ENCODE assay signal across 8 cellular contexts in the genomic region with DNA sequence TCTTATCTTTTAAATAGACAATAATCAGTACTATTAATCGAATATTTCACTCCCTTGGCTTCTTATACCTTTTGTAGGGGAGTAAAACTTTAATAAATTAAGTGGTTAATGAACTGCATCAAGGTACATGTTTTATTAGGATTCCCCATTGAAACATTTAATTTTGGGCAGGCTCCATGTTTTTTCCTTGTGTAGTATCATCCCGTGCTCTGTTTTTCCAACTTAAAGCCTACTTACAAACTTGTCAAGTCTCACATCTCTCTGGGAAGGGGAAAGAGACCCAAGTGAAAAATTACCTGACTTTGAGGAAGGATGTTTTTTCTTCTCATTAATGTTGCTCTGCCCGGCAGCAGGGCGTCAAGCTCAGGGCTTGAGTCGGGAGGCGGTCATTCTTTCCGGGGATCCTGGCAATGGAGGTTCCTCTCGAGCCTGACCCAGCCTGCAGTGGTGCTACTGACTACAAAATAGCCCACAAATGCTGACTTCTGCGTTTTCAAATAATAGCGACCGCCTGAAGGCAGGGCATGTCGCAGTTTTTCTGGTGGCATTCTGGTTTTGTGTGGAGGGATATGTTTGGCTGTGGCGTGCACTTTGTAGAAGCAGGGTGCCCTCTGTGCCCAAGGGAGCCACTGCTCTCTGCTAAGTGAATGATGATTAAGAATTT. TPM values are rescaled to one million over a fixed set of nuclear protein-coding genes. Genes with fewer than 3 reads are reported as not detected.
A peak's percentile ranks its signal among the peaks of the same experiment; 100 is the strongest.
DNase-seq lines count a peak whose midpoint lies in the region; ATAC-seq and TF ChIP-seq lines count a peak whose summit lies in the region.

No MANE protein-coding gene starts in this region.

- no peaks in the 10 kb centered on the region for H3K9me3 Mint-ChIP-seq in WTC11
- peaks cover 1% of the 10 kb centered on the region for H3K9me3 Mint-ChIP-seq in glutamatergic neuron (ENCODE audit: unreplicated experiment)

- TF ChIP-seq CTCF in WTC11 (IDR thresholded peaks at IDR 0.05) (no peak), glutamatergic neuron (IDR thresholded peaks at IDR 0.05; ENCODE audit: partially characterized antibody, unreplicated experiment) (no peak)

- POLR2A ChIA-PET in WTC11 (lab: Charles Lee), result interaction anchor here (0.6 to 0.7 kb wide), 2 partner anchors 184 to 413 kb away, joined by 5 to 10 read pairs; no protein-coding TSS in a partner anchor

- H3K4me3 ChIP-seq in iPS-18c (ENCODE audit: insufficient read depth, low read depth, low read length) (peak overlapping the region; percentile 32), skeletal muscle cell (ENCODE audit: low read depth, low read length) (peak overlapping the region; percentile 12)

- 0 out of 2 replicates have a peak, but pooled peaks cover 3% of the 10 kb centered on the region for H3K36me3 Mint-ChIP-seq in WTC11
- H3K36me3 Mint-ChIP-seq in glutamatergic neuron (ENCODE audit: unreplicated experiment), result no peaks in the 10 kb centered on the region

- CTCF ChIA-PET in WTC11 (lab: Charles Lee), result no interaction called here

- DNase-seq in NCI-H146 (lab: John Stamatoyannopoulos, UW), result peak; percentile 24
- DNase-seq in NCI-H146 treated with DMSO at 0.1 percent for 48 hours (lab: John Stamatoyannopoulos, UW; ENCODE audit: unreplicated experiment), result no peak
- no peak for DNase-seq in WTC11 (ENCODE audit: low spot score)
- DNase-seq in skeletal muscle cell (ENCODE audit: low read depth), result no peak
- DNase-seq in glutamatergic neuron, result no peak
- no peak for DNase-seq in left colon
- no peak for DNase-seq in stimulated activated CD4-positive, alpha-beta T cell treated with anti-CD3 and anti-CD28 coated beads, Interleukin-4, amount 100 ng/mL, for 24 hours

- no peaks in the 10 kb centered on the region for H3K9me3 ChIP-seq in iPS-18c (ENCODE audit: control insufficient read depth, insufficient read depth, low read length)

- H3K4me1 Mint-ChIP-seq in WTC11, result peaks cover 57% of the 10 kb centered on the region
- H3K4me1 Mint-ChIP-seq in glutamatergic neuron (ENCODE audit: low read depth, unreplicated experiment), result peaks cover 2% of the 10 kb centered on the region

- H3K27ac Mint-ChIP-seq in WTC11 (peak overlapping the region; percentile 27), glutamatergic neuron (ENCODE audit: unreplicated experiment) (no peak overlapping the region)

- H3K4me3 Mint-ChIP-seq in WTC11 (peak overlapping the region; percentile 88), glutamatergic neuron (ENCODE audit: unreplicated experiment) (no peak overlapping the region)

- H3K27me3 Mint-ChIP-seq in WTC11 (ENCODE audit: low read depth) (peaks cover 27% of the 10 kb centered on the region), glutamatergic neuron (ENCODE audit: unreplicated experiment) (peaks cover 12% of the 10 kb centered on the region)

- intact Hi-C loops in left colon (cut with DNase I, micrococcal nuclease), result no loop called here

- ATAC-seq in WTC11 (no peak), left colon (no peak)

TF ChIP-seq in WTC11, 78 proteins besides CTCF, POLR2A, EP300 and RAD21:
- TF ChIP-seq RELA (CRISPR knock-in tag; IDR thresholded peaks at IDR 0.05; ENCODE audit: borderline replicate concordance) (no peak), JAZF1 (CRISPR knock-in tag; IDR thresholded peaks at IDR 0.05) (no peak)
- TF ChIP-seq, protein P1, sequence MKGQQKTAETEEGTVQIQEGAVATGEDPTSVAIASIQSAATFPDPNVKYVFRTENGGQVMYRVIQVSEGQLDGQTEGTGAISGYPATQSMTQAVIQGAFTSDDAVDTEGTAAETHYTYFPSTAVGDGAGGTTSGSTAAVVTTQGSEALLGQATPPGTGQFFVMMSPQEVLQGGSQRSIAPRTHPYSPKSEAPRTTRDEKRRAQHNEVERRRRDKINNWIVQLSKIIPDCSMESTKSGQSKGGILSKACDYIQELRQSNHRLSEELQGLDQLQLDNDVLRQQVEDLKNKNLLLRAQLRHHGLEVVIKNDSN (CRISPR knock-in tag; IDR thresholded peaks at IDR 0.05), result no peak

RNA-seq across cellular contexts. Expression of a gene that starts 2.4 kb away (rescaled TPM):
- total RNA-seq in WTC11 (2021), result 74.5 to 77.0 TPM (median 76.1 TPM) in 3 replicates
- total RNA-seq in glutamatergic neuron (ENCODE audit: unreplicated experiment), result 8.9 TPM
- total RNA-seq in left colon, result 100 to 1,000 TPM; 213 to 249 TPM

RNA-seq across cellular contexts. Expression of a gene that starts 46.1 kb away (rescaled TPM):
- total RNA-seq in WTC11 (2021) (17.6 to 24.0 TPM (median 21.4 TPM) in 3 replicates), glutamatergic neuron (ENCODE audit: unreplicated experiment) (9.5 TPM), left colon (10 to 100 TPM; 11.1 to 11.6 TPM)
